Comparison of ENCODE assay signal across 1 cellular context in genomic region chr1:15103211-15103610, GRCh38.
TF ChIP-seq lines count a peak whose summit lies in the region.

No MANE protein-coding gene starts in this region.

TF ChIP-seq in GM12878, 131 proteins besides CTCF, POLR2A, EP300 and RAD21 (continued from another document):
- no peak for TF ChIP-seq ZBTB33 (IDR thresholded peaks at IDR 0.05)
